Comparison of ENCODE assay signal across 1 cellular context in genomic region chr1:54170961-54171460, GRCh38.
TF ChIP-seq lines count a peak whose summit lies in the region.

No MANE protein-coding gene starts in this region.

TF ChIP-seq in H1, 55 proteins besides CTCF, POLR2A, EP300 and RAD21:
- TF ChIP-seq, protein P1, sequence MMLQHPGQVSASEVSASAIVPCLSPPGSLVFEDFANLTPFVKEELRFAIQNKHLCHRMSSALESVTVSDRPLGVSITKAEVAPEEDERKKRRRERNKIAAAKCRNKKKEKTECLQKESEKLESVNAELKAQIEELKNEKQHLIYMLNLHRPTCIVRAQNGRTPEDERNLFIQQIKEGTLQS (IDR thresholded peaks at IDR 0.05; ENCODE audit: insufficient read depth, low read depth, low read length): no peak
- TF ChIP-seq RFX5 (IDR thresholded peaks at IDR 0.05; ENCODE audit: borderline replicate concordance, low read depth, low read length) (no peak), RNF2 (IDR thresholded peaks at IDR 0.05; ENCODE audit: borderline replicate concordance, low read depth, low read length, missing control alignments, poor library complexity, severe bottlenecking) (no peak), TAF1 (IDR thresholded peaks at IDR 0.05; ENCODE audit: low read depth, low read length) (no peak)
